In genomic region chr2:71941731-71942575, GRCh38 we compare ENCODE assay signal across 17 cellular contexts.
DNase-seq lines count a peak whose midpoint lies in the region; ATAC-seq and TF ChIP-seq lines count a peak whose summit lies in the region.
"Had no signal": no experiment of that assay in that cellular context is flagged by ENCODE, and none has a peak within 500 bp of the region (broad histone marks: within the 10 kb centered on the region; RNA-seq: fewer than 3 reads in every experiment).

No MANE protein-coding gene starts in this region.

- H3K27ac ChIP-seq in right atrium auricular region (no peak overlapping the region), left ventricle myocardium inferior (replicated peaks) (no peak overlapping the region), neuronal stem cell (replicated peaks; ENCODE audit: low read length) (no peak overlapping the region)
- H3K27ac ChIP-seq: heart left ventricle, left lung had no signal

- H3K14ac ChIP-seq in neuronal stem cell (ENCODE audit: low read length): no peak overlapping the region

- no peak overlapping the region for H2AFZ ChIP-seq in neuronal stem cell (ENCODE audit: low read length)

- DNase-seq in right atrium auricular region (ENCODE audit: low spot score) (peak; percentile 57), left ventricle myocardium inferior (no peak), NCI-H69 (lab: John Stamatoyannopoulos, UW) (peak; percentile 18), neuronal stem cell (ENCODE audit: low spot score) (no peak), NCI-H2029 (lab: John Stamatoyannopoulos, UW) (no peak), mucosa of descending colon (no peak), HPDE6-E6E7 (ENCODE audit: extremely low spot score) (no peak)
- DNase-seq: DMS79 treated with DMSO at 0.1 percent for 48 hours; effector memory CD4-positive, alpha-beta T cell; left lung; NCI-H1694 treated with DMSO at 0.1 percent for 48 hours; NCI-H510A; retina; T1000 had no signal

- no peak overlapping the region for H3K9ac ChIP-seq in neuronal stem cell (ENCODE audit: low read depth, low read length, poor library complexity)

- H3K18ac ChIP-seq in neuronal stem cell (ENCODE audit: low read length): peak overlapping the region; percentile 29

- H4K8ac ChIP-seq in neuronal stem cell (ENCODE audit: low read depth, low read length): no peak overlapping the region

- ATAC-seq in mucosa of descending colon: no peak
- ATAC-seq: heart left ventricle, K562, left lung, SK-N-SH treated with all-trans-retinoic acid at 6 μM for 48 hours had no signal

- H3K27me3 ChIP-seq in right atrium auricular region: no peaks in the 10 kb centered on the region
- H3K27me3 ChIP-seq in left ventricle myocardium inferior (ENCODE audit: low read depth): peaks cover 11% of the 10 kb centered on the region
- H3K27me3 ChIP-seq in neuronal stem cell (ENCODE audit: control insufficient read depth in 3 of 3, insufficient read depth in 3 of 3, low read depth in 1 of 3, low read length in 3 of 3): no peaks in the 10 kb centered on the region
- H3K27me3 ChIP-seq: heart left ventricle, left lung had no signal

- H3K79me1 ChIP-seq in neuronal stem cell (ENCODE audit: low read depth, low read length): no peaks in the 10 kb centered on the region

- H2BK12ac ChIP-seq in neuronal stem cell (ENCODE audit: low read length): peak overlapping the region; percentile 52

- peaks cover 0 to 16% of the 10 kb centered on the region in 2 donors for H3K4me1 ChIP-seq in right atrium auricular region
- peaks cover 25% of the 10 kb centered on the region for H3K4me1 ChIP-seq in left ventricle myocardium inferior
- peaks cover 0 to 14% of the 10 kb centered on the region in 2 donors for H3K4me1 ChIP-seq in neuronal stem cell (ENCODE audit: control insufficient read depth in 2 of 2, insufficient read depth in 1 of 2, low read depth in 1 of 2, low read length in 2 of 2)
- H3K4me1 ChIP-seq in mucosa of descending colon (ENCODE audit: low read depth): no peaks in the 10 kb centered on the region
- H3K4me1 ChIP-seq: left lung had no signal

- no peak overlapping the region for H3K4me2 ChIP-seq in neuronal stem cell (ENCODE audit: insufficient read depth, low read length, poor library complexity, severe bottlenecking)

- H3K9me3 ChIP-seq in right atrium auricular region: no peaks in the 10 kb centered on the region
- H3K9me3 ChIP-seq in left ventricle myocardium inferior (replicated peaks): no peaks in the 10 kb centered on the region
- peaks cover 0 to 1% of the 10 kb centered on the region in 2 donors for H3K9me3 ChIP-seq in neuronal stem cell (replicated peaks in 1 of 2; ENCODE audit: control insufficient read depth in 2 of 2, insufficient read depth in 1 of 2, low read depth in 1 of 2, low read length in 2 of 2)
- H3K9me3 ChIP-seq in mucosa of descending colon: no peaks in the 10 kb centered on the region
- H3K9me3 ChIP-seq: heart left ventricle, left lung had no signal

- no peak overlapping the region for H2AK5ac ChIP-seq in neuronal stem cell (ENCODE audit: low read depth, low read length)

- WGBS in neuronal stem cell (ENCODE audit: extremely low coverage in 2 of 2, insufficient read length in 2 of 2, insufficient replicate concordance in 1 of 2), 2 donors: no CpG with 5 or more reads among the region's 11 CpGs

- H3K36me3 ChIP-seq in right atrium auricular region (no peaks in the 10 kb centered on the region), left ventricle myocardium inferior (no peaks in the 10 kb centered on the region), neuronal stem cell (replicated peaks in 1 of 2; ENCODE audit: control insufficient read depth in 2 of 2, insufficient read depth in 2 of 2, low read length in 2 of 2) (no peaks in the 10 kb centered on the region), mucosa of descending colon (ENCODE audit: low read depth) (no peaks in the 10 kb centered on the region)
- H3K36me3 ChIP-seq: heart left ventricle, left lung had no signal

- H4K91ac ChIP-seq in neuronal stem cell (ENCODE audit: low read depth, low read length, poor library complexity): no peak overlapping the region

- H3K4me3 ChIP-seq in right atrium auricular region: no peak overlapping the region
- H3K4me3 ChIP-seq in left ventricle myocardium inferior: no peak overlapping the region
- no peak overlapping the region for H3K4me3 ChIP-seq in neuronal stem cell (ENCODE audit: low read length in 2 of 2)
- no peak overlapping the region for H3K4me3 ChIP-seq in mucosa of descending colon
- H3K4me3 ChIP-seq: heart left ventricle, K562, left lung had no signal

- intact Hi-C loops in left ventricle myocardium inferior (cut with micrococcal nuclease): no loop called here
- intact Hi-C loops in mucosa of descending colon (cut with DNase I, micrococcal nuclease): no loop called here

- H2BK5ac ChIP-seq in neuronal stem cell (ENCODE audit: low read length): no peak overlapping the region

- no peak overlapping the region for H3K4ac ChIP-seq in neuronal stem cell (ENCODE audit: low read length)

- H3K23ac ChIP-seq in neuronal stem cell (ENCODE audit: low read depth, low read length, poor library complexity): no peak overlapping the region

- TF ChIP-seq CTCF in right atrium auricular region (IDR thresholded peaks at IDR 0.05) (no peak), left ventricle myocardium inferior (IDR thresholded peaks at IDR 0.05; ENCODE audit: borderline replicate concordance) (no peak), mucosa of descending colon (IDR thresholded peaks at IDR 0.05) (no peak)

- H2BK120ac ChIP-seq in neuronal stem cell (ENCODE audit: low read depth, low read length): no peak overlapping the region

- peak overlapping the region; percentile 72 for H2BK15ac ChIP-seq in neuronal stem cell (ENCODE audit: low read length)

Comparison
In these comparisons a context has a peak if more than half of its experiments do, and no peak if none do; other contexts are left out.
1. DNase-seq: peak in right atrium auricular region (single experiment) and NCI-H69 (single experiment); none in left ventricle myocardium inferior (single experiment), neuronal stem cell (single experiment), NCI-H2029 (single experiment), mucosa of descending colon (0 of 3) and HPDE6-E6E7 (single experiment).